9 cellular contexts compared by ENCODE assay signal in genomic region chr7:149690688-149691446, GRCh38.
DNase-seq lines count a peak whose midpoint lies in the region; ATAC-seq, FAIRE-seq and TF ChIP-seq lines count a peak whose summit lies in the region.
"Had no signal": no experiment of that assay in that cellular context is flagged by ENCODE, and none has a peak within 500 bp of the region (broad histone marks: within the 10 kb centered on the region; RNA-seq: fewer than 3 reads in every experiment).

No MANE protein-coding gene starts in this region.

- no peak overlapping the region for H2AK5ac ChIP-seq in IMR-90 (ENCODE audit: low read depth, low read length)

- no peaks in the 10 kb centered on the region; the same call in 1 of the 2 replicates for H3K9me1 ChIP-seq in IMR-90 (ENCODE audit: insufficient read depth, low read length)

- TF ChIP-seq POLR2A in IMR-90 (IDR thresholded peaks at IDR 0.05; ENCODE audit: low read depth, low read length) (no peak), adrenal gland (IDR thresholded peaks at IDR 0.05) (no peak)

- no peak overlapping the region for H2BK20ac ChIP-seq in IMR-90 (ENCODE audit: low read depth, low read length)

- BruUV-seq in Caco-2 (replicated peaks; lab: Mats Ljungman, UMichigan) (TSS peak; percentile 100), IMR-90 (replicated peaks; lab: Mats Ljungman, UMichigan) (no TSS peak)

- H3K27ac ChIP-seq in IMR-90 (ENCODE audit: insufficient read depth, low read length) = no peak overlapping the region
- no peak overlapping the region for H3K27ac ChIP-seq in adrenal gland
- H3K27ac ChIP-seq in small intestine (ENCODE audit: low read depth in 1 of 2, low read length in 1 of 2) = no peak overlapping the region
- H3K27ac ChIP-seq: breast epithelium had no signal

- POLR2A ChIA-PET in Caco-2 (lab: Charles Lee) = no interaction called here
- POLR2A ChIA-PET in IMR-90 (lab: Charles Lee; ENCODE audit: unreplicated experiment) = no interaction called here

- no peak overlapping the region for H3K23ac ChIP-seq in IMR-90 (ENCODE audit: low read depth, low read length)

- H3K18ac ChIP-seq in IMR-90 (ENCODE audit: low read depth, low read length) = no peak overlapping the region

- H3K9me3 Mint-ChIP-seq in Caco-2 (ENCODE audit: unreplicated experiment) = peaks cover 18% of the 10 kb centered on the region
- no peaks in the 10 kb centered on the region for H3K9me3 Mint-ChIP-seq in activated CD8-positive, alpha-beta memory T cell treated with anti-CD3 and anti-CD28 coated beads, Interleukin-2, amount 10 ng/mL, durations not matched to agents 7 days and 5 days (ENCODE audit: low read depth)

- no peak overlapping the region for H2AK9ac ChIP-seq in IMR-90 (replicated peaks; ENCODE audit: low read depth, low read length, poor library complexity)

- FAIRE-seq in small intestine (lab: Jason Lieb, UNC) = no peak

- DNase-seq in Caco-2 (peak; percentile 56 to 69), IMR-90 (peak; percentile 71), adrenal gland (peak in 6 of 7 donors; percentile 16 to 69 (median 46)), islet precursor cell (peak; percentile 93), small intestine (no peak), left colon (no peak)
- no peak for DNase-seq in activated CD8-positive, alpha-beta memory T cell treated with anti-CD3 and anti-CD28 coated beads, Interleukin-2, amount 10 ng/mL, durations not matched to agents 7 days and 5 days

- in situ Hi-C loops in IMR-90 (cut with MboI; ENCODE audit: low sequenced_read_pairs) = no loop called here

- H3K79me1 ChIP-seq in IMR-90 (ENCODE audit: low read depth in 1 of 2, low read length in 2 of 2) = no peaks in the 10 kb centered on the region

- no peaks in the 10 kb centered on the region for H3K4me1 Mint-ChIP-seq in Caco-2 (ENCODE audit: low read depth, unreplicated experiment)
- H3K4me1 Mint-ChIP-seq in activated CD8-positive, alpha-beta memory T cell treated with anti-CD3 and anti-CD28 coated beads, Interleukin-2, amount 10 ng/mL, durations not matched to agents 7 days and 5 days = no peaks in the 10 kb centered on the region

- H2BK5ac ChIP-seq in IMR-90 (ENCODE audit: low read depth, low read length, poor library complexity, severe bottlenecking) = no peak overlapping the region

- no peak for TF ChIP-seq CTCF in Caco-2 (IDR thresholded peaks at IDR 0.05; ENCODE audit: insufficient read depth in 1 of 2, low read depth in 1 of 2, low read length in 1 of 2, severe bottlenecking in 1 of 2, unreplicated experiment in 1 of 2)
- no peak for TF ChIP-seq CTCF in IMR-90 (conservative IDR thresholded peaks at IDR 0.05; ENCODE audit: low read depth, low read length)
- TF ChIP-seq CTCF in adrenal gland (IDR thresholded peaks at IDR 0.05) = no peak

- peaks cover 9% of the 10 kb centered on the region for H3K9me3 ChIP-seq in Caco-2
- H3K9me3 ChIP-seq in IMR-90 (ENCODE audit: control insufficient read depth, insufficient read depth, low read length) = peaks cover 2% of the 10 kb centered on the region; the same call in 1 of the 2 replicates
- H3K9me3 ChIP-seq in adrenal gland (replicated peaks in 1 of 3) = no peaks in the 10 kb centered on the region
- H3K9me3 ChIP-seq in small intestine (ENCODE audit: control insufficient read depth, low read depth) = no peaks in the 10 kb centered on the region
- H3K9me3 ChIP-seq: breast epithelium had no signal

- peak; percentile 84 for ATAC-seq in IMR-90 (ENCODE audit: low read depth)
- no peak for ATAC-seq in activated CD8-positive, alpha-beta memory T cell treated with anti-CD3 and anti-CD28 coated beads, Interleukin-2, amount 10 ng/mL, durations not matched to agents 7 days and 5 days
- no peak for ATAC-seq in GM18520 (IDR thresholded peaks at IDR 0.05; ENCODE audit: unreplicated experiment)
- ATAC-seq in left colon = no peak

- WGBS in IMR-90 (ENCODE audit: extremely low coverage in 2 of 2, insufficient read length in 1 of 2), 2 experiments = no CpG with 5 or more reads among the region's 22 CpGs
- WGBS in adrenal gland, 4 donors = 23 to 45% (median 41%) methylated on average over 17 to 22 of the region's 22 CpGs
- 36 to 52% (median 49%) methylated on average over 22 of the region's 22 CpGs for WGBS in small intestine, 3 donors

- H3K9ac ChIP-seq in IMR-90 (ENCODE audit: low read depth, low read length) = no peak overlapping the region

- peak overlapping the region; percentile 26 for H3K4me3 Mint-ChIP-seq in Caco-2 (ENCODE audit: unreplicated experiment)
- H3K4me3 Mint-ChIP-seq in activated CD8-positive, alpha-beta memory T cell treated with anti-CD3 and anti-CD28 coated beads, Interleukin-2, amount 10 ng/mL, durations not matched to agents 7 days and 5 days = no peak overlapping the region

- CTCF ChIA-PET in Caco-2 (lab: Charles Lee) = interaction anchor here (0.5 kb wide), 1 partner anchor 1849 kb away, joined by 3 read pairs; no protein-coding TSS in a partner anchor
- CTCF ChIA-PET in IMR-90 (lab: Yijun Ruan, JAX) = no interaction called here
- CTCF ChIA-PET in activated CD8-positive, alpha-beta memory T cell treated with anti-CD3 and anti-CD28 coated beads, Interleukin-2, amount 10 ng/mL, durations not matched to agents 7 days and 5 days (lab: Charles Lee) = no interaction called here

- H3K36me3 ChIP-seq in Caco-2 (ENCODE audit: control insufficient read depth, insufficient read depth, low read length) = no peaks in the 10 kb centered on the region
- H3K36me3 ChIP-seq in IMR-90 (ENCODE audit: control insufficient read depth, insufficient read depth, low read length) = no peaks in the 10 kb centered on the region
- H3K36me3 ChIP-seq in adrenal gland (replicated peaks in 1 of 2) = no peaks in the 10 kb centered on the region
- H3K36me3 ChIP-seq in small intestine (ENCODE audit: control insufficient read depth in 2 of 2, insufficient read depth in 2 of 2, low read length in 2 of 2) = no peaks in the 10 kb centered on the region
- H3K36me3 ChIP-seq: breast epithelium had no signal

- H2BK15ac ChIP-seq in IMR-90 (ENCODE audit: low read depth, low read length) = no peak overlapping the region

- H3K4me3 ChIP-seq in Caco-2 (ENCODE audit: low read depth, low read length) = 0 out of 2 replicates have a peak overlapping the region, but pooled peaks have one; percentile 7
- no peak overlapping the region for H3K4me3 ChIP-seq in IMR-90 (ENCODE audit: insufficient read depth, low read depth, low read length)
- H3K4me3 ChIP-seq in adrenal gland = no peak overlapping the region
- no peak overlapping the region for H3K4me3 ChIP-seq in small intestine (ENCODE audit: low read depth in 1 of 2, low read length in 2 of 2)
- H3K4me3 ChIP-seq: breast epithelium had no signal

- no peak overlapping the region for H3K4me2 ChIP-seq in IMR-90 (ENCODE audit: low read depth, low read length)

- no peak overlapping the region for H2AFZ ChIP-seq in IMR-90 (replicated peaks; ENCODE audit: low read length, poor library complexity)

- no peak overlapping the region for H3K56ac ChIP-seq in IMR-90 (ENCODE audit: extremely low read depth, insufficient read depth, low read length)

- H4K20me1 ChIP-seq in IMR-90 (ENCODE audit: insufficient read depth, low read length) = no peaks in the 10 kb centered on the region

- dilution Hi-C loops in IMR-90 (cut with HindIII; ENCODE audit: low sequenced_read_pairs, unreplicated experiment) = no loop called here

- no peak overlapping the region for H4K8ac ChIP-seq in IMR-90 (ENCODE audit: low read depth in 2 of 2, low read length in 2 of 2)

- peak overlapping the region; percentile 51 for H3K27ac Mint-ChIP-seq in Caco-2 (ENCODE audit: unreplicated experiment)
- no peak overlapping the region for H3K27ac Mint-ChIP-seq in activated CD8-positive, alpha-beta memory T cell treated with anti-CD3 and anti-CD28 coated beads, Interleukin-2, amount 10 ng/mL, durations not matched to agents 7 days and 5 days

- H3K14ac ChIP-seq in IMR-90 (replicated peaks; ENCODE audit: low read depth, low read length) = no peak overlapping the region

- peaks cover 6% of the 10 kb centered on the region for H3K36me3 Mint-ChIP-seq in Caco-2 (ENCODE audit: insufficient read depth, unreplicated experiment)
- H3K36me3 Mint-ChIP-seq in activated CD8-positive, alpha-beta memory T cell treated with anti-CD3 and anti-CD28 coated beads, Interleukin-2, amount 10 ng/mL, durations not matched to agents 7 days and 5 days = peaks cover 1% of the 10 kb centered on the region

- no peaks in the 10 kb centered on the region for H3K27me3 Mint-ChIP-seq in Caco-2 (ENCODE audit: insufficient read depth, unreplicated experiment)
- H3K27me3 Mint-ChIP-seq in activated CD8-positive, alpha-beta memory T cell treated with anti-CD3 and anti-CD28 coated beads, Interleukin-2, amount 10 ng/mL, durations not matched to agents 7 days and 5 days = peaks cover 57% of the 10 kb centered on the region

- H3K27me3 ChIP-seq in Caco-2 (replicated peaks; ENCODE audit: control insufficient read depth, insufficient read depth, low read length) (no peaks in the 10 kb centered on the region), IMR-90 (ENCODE audit: control insufficient read depth, insufficient read depth, low read length) (peaks cover 13% of the 10 kb centered on the region), adrenal gland (peaks cover 25% of the 10 kb centered on the region), small intestine (ENCODE audit: control insufficient read depth in 2 of 2, insufficient read depth in 2 of 2, low read length in 2 of 2) (peaks cover 4 to 25% of the 10 kb centered on the region in 2 donors)
- H3K27me3 ChIP-seq: breast epithelium had no signal

- no peak overlapping the region for H4K5ac ChIP-seq in IMR-90 (ENCODE audit: low read depth, low read length)

- H4K91ac ChIP-seq in IMR-90 (ENCODE audit: insufficient read depth, low read depth, low read length) = no peak overlapping the region

- intact Hi-C loops in Caco-2 (cut with micrococcal nuclease; ENCODE audit: unreplicated experiment) = no loop called here
- intact Hi-C loops in IMR-90 (cut with micrococcal nuclease) = no loop called here
- intact Hi-C loops in adrenal gland (cut with DNase I) = no loop called here
- intact Hi-C loops in left colon (cut with DNase I, micrococcal nuclease) = no loop called here

- TF ChIP-seq RAD21 in IMR-90 (IDR thresholded peaks at IDR 0.05; ENCODE audit: low read length) = no peak

- H3K4me1 ChIP-seq in Caco-2 (no peaks in the 10 kb centered on the region), IMR-90 (ENCODE audit: control insufficient read depth, insufficient read depth, low read length) (no peaks in the 10 kb centered on the region), adrenal gland (replicated peaks in 1 of 2) (peaks cover 0 to under 1% of the 10 kb centered on the region in 2 donors), small intestine (ENCODE audit: control insufficient read depth in 2 of 2, insufficient read depth in 1 of 2, low read depth in 1 of 2, low read length in 1 of 2) (no peaks in the 10 kb centered on the region)
- H3K4me1 ChIP-seq: breast epithelium had no signal

- no peak overlapping the region for H2BK120ac ChIP-seq in IMR-90 (ENCODE audit: low read depth, low read length)

- H3K4ac ChIP-seq in IMR-90 (ENCODE audit: low read depth, low read length) = no peak overlapping the region

TF ChIP-seq in IMR-90, 13 proteins besides CTCF, POLR2A, EP300 and RAD21 (continues in another document):
- no peak for TF ChIP-seq FOS (IDR thresholded peaks at IDR 0.05; ENCODE audit: low read depth, low read length)
- TF ChIP-seq CEBPB (IDR thresholded peaks at IDR 0.05; ENCODE audit: low read depth, low read length) = no peak

Comparison
In these comparisons a context has a peak if more than half of its experiments do, and no peak if none do; other contexts are left out.
1. DNase-seq: peak in Caco-2 (2 of 2), IMR-90 (single experiment), adrenal gland (6 of 7) and islet precursor cell (single experiment); none in activated CD8-positive, alpha-beta memory T cell treated with anti-CD3 and anti-CD28 coated beads, Interleukin-2, amount 10 ng/mL, durations not matched to agents 7 days and 5 days (single experiment), small intestine (single experiment) and left colon (0 of 2).